Comparison of ENCODE assay signal across 8 cellular contexts in genomic region chrX:19683358-19683757, GRCh38.
DNase-seq lines count a peak whose midpoint lies in the region; ATAC-seq and TF ChIP-seq lines count a peak whose summit lies in the region.

No MANE protein-coding gene starts in this region.

- H3K27me3 ChIP-seq in osteoblast (ENCODE audit: insufficient read depth, low read length) (no peaks in the 10 kb centered on the region), BE2C (no peaks in the 10 kb centered on the region)

- H2AFZ ChIP-seq in osteoblast (ENCODE audit: low read length) = no peak overlapping the region

- H3K36me3 ChIP-seq in osteoblast (ENCODE audit: insufficient read depth, low read length) (no peaks in the 10 kb centered on the region), BE2C (no peaks in the 10 kb centered on the region)

- DNase-seq in osteoblast (ENCODE audit: insufficient read length, low spot score, missing footprints) = no peak
- no peak for DNase-seq in stimulated activated naive CD4-positive, alpha-beta T cell treated with Interleukin-2 at 50 U/mL for 16 hours (lab: John Stamatoyannopoulos, UW)
- no peak for DNase-seq in stimulated activated CD4-positive, alpha-beta T cell treated with anti-CD3 and anti-CD28 coated beads, Interleukin-4, amount 100 ng/mL, for 4 hours
- DNase-seq in BE2C = no peak
- DNase-seq in NCI-H510A treated with DMSO at 0.1 percent for 48 hours (lab: John Stamatoyannopoulos, UW) = no peak

- H3K4me2 ChIP-seq in osteoblast (ENCODE audit: insufficient read depth, low read length) = peak overlapping the region; percentile 44

- H3K4me1 ChIP-seq in osteoblast (ENCODE audit: insufficient read depth, low read length) (peaks cover 21% of the 10 kb centered on the region), BE2C (no peaks in the 10 kb centered on the region)

- peaks cover 0 to 4% (median 3%) of the 10 kb centered on the region in 5 experiments for H3K9me3 Mint-ChIP-seq in brain

- H3K27ac Mint-ChIP-seq in brain = peak overlapping the region in 3 of 5 experiments; percentile 66 to 84 (median 76)

- H3K79me2 ChIP-seq in osteoblast (ENCODE audit: insufficient read depth, low read length) = no peaks in the 10 kb centered on the region

- ATAC-seq in GM19023 (IDR thresholded peaks at IDR 0.05; ENCODE audit: unreplicated experiment) (peak; percentile 13), HG02884 (IDR thresholded peaks at IDR 0.05; ENCODE audit: unreplicated experiment) (peak; percentile 6)

- H3K27me3 Mint-ChIP-seq in brain = peaks cover 2% of the 10 kb centered on the region

- H3K4me1 Mint-ChIP-seq in brain = peaks cover 52% of the 10 kb centered on the region

- H3K36me3 Mint-ChIP-seq in brain = peaks cover 5% of the 10 kb centered on the region

- peak overlapping the region; percentile 91 for H3K27ac ChIP-seq in osteoblast (ENCODE audit: low read depth, low read length)

- H3K4me3 ChIP-seq in osteoblast (ENCODE audit: insufficient read depth, low read length) (peak overlapping the region; percentile 42), BE2C (ENCODE audit: low read depth, low read length) (no peak overlapping the region)

- peak overlapping the region in 4 of 5 experiments; percentile 24 to 62 (median 37) for H3K4me3 Mint-ChIP-seq in brain

- no peak for TF ChIP-seq CTCF in brain (conservative IDR thresholded peaks at IDR 0.05)
- no peak for TF ChIP-seq CTCF in osteoblast (IDR thresholded peaks at IDR 0.05; ENCODE audit: extremely low read depth, low read depth, low read length)
- no peak for TF ChIP-seq CTCF in BE2C (IDR thresholded peaks at IDR 0.05; ENCODE audit: low read depth, low read length)

- no peaks in the 10 kb centered on the region for H3K9me3 ChIP-seq in osteoblast (ENCODE audit: low read depth, low read length)
- H3K9me3 ChIP-seq in BE2C = no peaks in the 10 kb centered on the region

- H4K20me1 ChIP-seq in osteoblast (ENCODE audit: insufficient read depth, low read length) = no peaks in the 10 kb centered on the region
